ENCODE assay signal across 8 cellular contexts in the genomic region with DNA sequence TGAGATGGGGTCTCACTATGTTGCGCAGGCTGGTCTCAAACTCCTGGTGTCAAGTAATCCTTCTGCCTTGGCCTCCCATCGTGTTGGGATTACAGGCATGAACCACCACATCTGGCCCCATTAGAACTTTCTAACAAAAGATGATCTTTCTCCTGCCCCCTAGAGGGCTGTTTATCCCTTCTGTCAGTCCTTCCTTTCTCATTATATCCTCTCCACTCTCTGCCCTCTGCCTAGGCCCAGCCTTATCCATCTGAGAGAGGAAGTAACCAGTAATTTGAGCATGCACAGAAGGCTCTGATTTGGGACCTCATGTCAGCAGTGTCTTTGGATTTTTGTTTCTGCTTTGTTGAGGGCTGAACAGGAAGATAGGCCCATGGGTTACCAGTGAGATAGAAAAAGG. TPM values are rescaled to one million over a fixed set of nuclear protein-coding genes. Genes with fewer than 3 reads are reported as not detected.
DNase-seq lines count a peak whose midpoint lies in the region; ATAC-seq, FAIRE-seq and TF ChIP-seq lines count a peak whose summit lies in the region.

No MANE protein-coding gene starts in this region.

- H3K36me3 Mint-ChIP-seq in activated CD4-positive, alpha-beta memory T cell treated with anti-CD3 and anti-CD28 coated beads, Interleukin-2, amount 10 ng/mL, durations not matched to agents 7 days and 5 days (ENCODE audit: low read depth), result peaks cover 8% of the 10 kb centered on the region

- H3K4ac ChIP-seq in H1 (replicated peaks; ENCODE audit: insufficient read length, low read depth, low read length), result no peak overlapping the region

- H3K9ac ChIP-seq in H1 (replicated peaks in 1 of 4; ENCODE audit: extremely low read depth in 1 of 4, low read depth in 3 of 4, low read length in 3 of 4), result no peak overlapping the region; a peak in 1 of 7 replicates

- no peak for TF ChIP-seq POLR2A in H1 (IDR thresholded peaks at IDR 0.05; ENCODE audit: control extremely low read depth in 1 of 2, low read depth in 2 of 2, low read length in 2 of 2)

- no peaks in the 10 kb centered on the region for H3K27me3 ChIP-seq in cardiac muscle cell
- H3K27me3 ChIP-seq in heart right ventricle, result no peaks in the 10 kb centered on the region
- H3K27me3 ChIP-seq in H1 (replicated peaks in 1 of 4; ENCODE audit: control insufficient read depth in 3 of 4, extremely low read depth in 1 of 4, insufficient read depth in 3 of 4, low read length in 3 of 4), result peaks cover 7 to 13% (median 11%) of the 10 kb centered on the region in 4 experiments
- no peaks in the 10 kb centered on the region for H3K27me3 ChIP-seq in dorsolateral prefrontal cortex

- WGBS in heart right ventricle, 2 donors, result 80 to 83% methylated on average over 2 of the region's 2 CpGs
- 79% methylated on average over 2 of the region's 2 CpGs; no CpG with 5 or more reads in 1 of the 2 experiments for WGBS in H1 (ENCODE audit: extremely low coverage in 1 of 2, insufficient coverage in 1 of 2, insufficient read length in 1 of 2, insufficient replicate concordance in 2 of 2, low coverage in 1 of 2, low lambda C conversion rate in 2 of 2, missing lambda C conversion rate in 1 of 2), 2 experiments

- H3K79me2 ChIP-seq in H1 (ENCODE audit: control insufficient read depth in 1 of 2, insufficient read depth in 2 of 2, low read length in 2 of 2), result peaks cover 0 to 1% of the 10 kb centered on the region in 2 experiments; a peak in 2 of 4 replicates

- H3K27me3 Mint-ChIP-seq in activated CD4-positive, alpha-beta memory T cell treated with anti-CD3 and anti-CD28 coated beads, Interleukin-2, amount 10 ng/mL, durations not matched to agents 7 days and 5 days, result peaks cover 2% of the 10 kb centered on the region

- H3K4me1 Mint-ChIP-seq in activated CD4-positive, alpha-beta memory T cell treated with anti-CD3 and anti-CD28 coated beads, Interleukin-2, amount 10 ng/mL, durations not matched to agents 7 days and 5 days, result peaks cover 8% of the 10 kb centered on the region

- H2BK20ac ChIP-seq in H1 (ENCODE audit: low read length), result no peak overlapping the region

- no peak overlapping the region for H3K18ac ChIP-seq in H1 (ENCODE audit: extremely low read depth, low read length)

- intact Hi-C loops in heart right ventricle (cut with DNase I) (loop anchor here in 5 of 10 donors (5.0 to 10.0 kb wide), 2 partner anchors 246 to 249 kb away; no protein-coding TSS in a partner anchor), dorsolateral prefrontal cortex (cut with DNase I) (loop anchor here (5.0 to 10.0 kb wide), 6 partner anchors 34 to 336 kb away; partner anchors contain the start of genes CLTC (in 1 of the 2), GDPD1 (in 1 of the 2), PTRH2 (in 1 of the 2) and VMP1 (in 1 of the 2))

- H2AK5ac ChIP-seq in H1 (ENCODE audit: low read depth, low read length), result no peak overlapping the region

- H3K23me2 ChIP-seq in H1 (ENCODE audit: low read depth, low read length), result 0 out of 2 replicates have a peak, but pooled peaks cover under 1% of the 10 kb centered on the region

- no peaks in the 10 kb centered on the region for H4K20me1 ChIP-seq in H1 (replicated peaks in 1 of 2; ENCODE audit: control insufficient read depth in 1 of 2, insufficient read depth in 2 of 2, low read length in 2 of 2)

- FAIRE-seq in H1 (lab: Jason Lieb, UNC) (no peak), urothelium cell line (lab: Jason Lieb, UNC) (no peak)

- H3K4me3 Mint-ChIP-seq in activated CD4-positive, alpha-beta memory T cell treated with anti-CD3 and anti-CD28 coated beads, Interleukin-2, amount 10 ng/mL, durations not matched to agents 7 days and 5 days, result no peak overlapping the region

- no peak for ATAC-seq in heart right ventricle
- ATAC-seq in GM18498 (IDR thresholded peaks at IDR 0.05; ENCODE audit: unreplicated experiment), result no peak

- CTCF ChIA-PET in H1 (lab: Charles Lee; ENCODE audit: partially characterized antibody), result interaction anchor here (0.6 to 4.0 kb wide), 7 partner anchors 11 to 1029 kb away, joined by 3 to 31 read pairs (median 5); no protein-coding TSS in a partner anchor
- CTCF ChIA-PET in activated CD4-positive, alpha-beta memory T cell treated with anti-CD3 and anti-CD28 coated beads, Interleukin-2, amount 10 ng/mL, durations not matched to agents 7 days and 5 days (lab: Charles Lee), result interaction anchor here (0.7 to 1.2 kb wide), 3 partner anchors 38 to 341 kb away, joined by 3 to 5 read pairs (median 3); partner anchors contain the start of gene GDPD1

- H3K4me3 ChIP-seq in cardiac muscle cell, result no peak overlapping the region
- no peak overlapping the region for H3K4me3 ChIP-seq in heart right ventricle
- H3K4me3 ChIP-seq in H1 (ENCODE audit: extremely low read depth in 1 of 4, insufficient read depth in 2 of 4, low read depth in 3 of 4, low read length in 4 of 4), result no peak overlapping the region
- no peak overlapping the region for H3K4me3 ChIP-seq in dorsolateral prefrontal cortex

- H3K27ac Mint-ChIP-seq in activated CD4-positive, alpha-beta memory T cell treated with anti-CD3 and anti-CD28 coated beads, Interleukin-2, amount 10 ng/mL, durations not matched to agents 7 days and 5 days, result no peak overlapping the region

- no peak overlapping the region for H2BK12ac ChIP-seq in H1 (ENCODE audit: low read depth, low read length)

- H3K14ac ChIP-seq in H1 (ENCODE audit: insufficient read length), result no peak overlapping the region

- no peak overlapping the region for H3K23ac ChIP-seq in H1 (ENCODE audit: insufficient read length)

- no peak overlapping the region for H3K27ac ChIP-seq in cardiac muscle cell
- H3K27ac ChIP-seq in heart right ventricle, result no peak overlapping the region
- no peak overlapping the region for H3K27ac ChIP-seq in H1 (ENCODE audit: low read depth, low read length)
- no peak overlapping the region for H3K27ac ChIP-seq in dorsolateral prefrontal cortex

- H4K5ac ChIP-seq in H1 (ENCODE audit: insufficient read length, low read depth, low read length), result no peak overlapping the region

- H4K91ac ChIP-seq in H1 (replicated peaks; ENCODE audit: insufficient read length, low read length), result no peak overlapping the region

- H2BK15ac ChIP-seq in H1 (ENCODE audit: low read length), result no peak overlapping the region

- H4K8ac ChIP-seq in H1 (ENCODE audit: extremely low read depth, insufficient read depth, low read length), result no peak overlapping the region

- H2BK120ac ChIP-seq in H1 (replicated peaks; ENCODE audit: low read depth, low read length), result no peak overlapping the region

- no peak overlapping the region for H2BK5ac ChIP-seq in H1 (ENCODE audit: low read depth, low read length)

- peak overlapping the region; percentile 75; the same call in 1 of the 2 replicates for H2AFZ ChIP-seq in H1 (ENCODE audit: low read length)

- H3K9me3 ChIP-seq in cardiac muscle cell (ENCODE audit: low read depth), result no peaks in the 10 kb centered on the region
- H3K9me3 ChIP-seq in heart right ventricle, result no peaks in the 10 kb centered on the region
- peaks cover 7 to 11% of the 10 kb centered on the region in 2 experiments for H3K9me3 ChIP-seq in H1 (ENCODE audit: insufficient read depth in 2 of 2, low read depth in 1 of 2, low read length in 1 of 2)

- H3K9me3 Mint-ChIP-seq in activated CD4-positive, alpha-beta memory T cell treated with anti-CD3 and anti-CD28 coated beads, Interleukin-2, amount 10 ng/mL, durations not matched to agents 7 days and 5 days, result peaks cover 6% of the 10 kb centered on the region

- no peak for TF ChIP-seq EP300 in H1 (IDR thresholded peaks at IDR 0.05; ENCODE audit: borderline replicate concordance in 1 of 2, low read depth in 2 of 2, low read length in 2 of 2)

- peak; percentile 5 to 41 for DNase-seq in cardiac muscle cell (ENCODE audit: low read depth in 1 of 2, low spot score in 1 of 2)
- no peak for DNase-seq in heart right ventricle
- DNase-seq in NCI-H524 treated with DMSO at 0.1 percent for 48 hours (lab: John Stamatoyannopoulos, UW), result peak; percentile 58
- DNase-seq in H1 (ENCODE audit: low read depth in 1 of 2, low spot score in 2 of 2), result no peak
- DNase-seq in urothelium cell line (ENCODE audit: low spot score), result peak; percentile 57
- no peak for DNase-seq in activated CD4-positive, alpha-beta memory T cell treated with anti-CD3 and anti-CD28 coated beads, Interleukin-2, amount 10 ng/mL, durations not matched to agents 7 days and 5 days
- no peak for DNase-seq in dorsolateral prefrontal cortex

- H3K4me2 ChIP-seq in H1 (ENCODE audit: insufficient read depth in 1 of 2, low read depth in 2 of 2, low read length in 2 of 2), result no peak overlapping the region

- no peaks in the 10 kb centered on the region for H3K36me3 ChIP-seq in cardiac muscle cell
- H3K36me3 ChIP-seq in heart right ventricle, result no peaks in the 10 kb centered on the region
- peaks cover 0 to 6% (median 0%) of the 10 kb centered on the region in 4 experiments; a peak in 2 of 8 replicates for H3K36me3 ChIP-seq in H1 (ENCODE audit: control insufficient read depth in 2 of 4, insufficient read depth in 4 of 4, low read length in 3 of 4)

- TF ChIP-seq CTCF in cardiac muscle cell (IDR thresholded peaks at IDR 0.05; ENCODE audit: low read depth, low read length), result peak; percentile 44
- TF ChIP-seq CTCF in heart right ventricle (IDR thresholded peaks at IDR 0.05), result peak in 3 of 9 donors; percentile 19 to 33 (median 23)
- peak in 2 of 3 experiments; percentile 20 to 55; a peak in 2 of 4 replicates for TF ChIP-seq CTCF in H1 (IDR thresholded peaks at IDR 0.05; ENCODE audit: control extremely low read depth in 1 of 3, insufficient read depth in 1 of 3, low read depth in 1 of 3, low read length in 3 of 3)
- peak in 16 of 56 donors; percentile 11 to 26 (median 20) for TF ChIP-seq CTCF in dorsolateral prefrontal cortex (IDR thresholded peaks at IDR 0.05 in 54 of 56, conservative IDR thresholded peaks at IDR 0.05 in 2 of 56; ENCODE audit: low read depth in 1 of 56, partially characterized antibody in 56 of 56)

- H3K4me1 ChIP-seq in cardiac muscle cell (ENCODE audit: low read depth) (no peaks in the 10 kb centered on the region), heart right ventricle (peaks cover 0 to 11% (median 5%) of the 10 kb centered on the region in 9 donors), H1 (replicated peaks in 1 of 4; ENCODE audit: control insufficient read depth in 3 of 4, insufficient read depth in 4 of 4, low read length in 3 of 4) (no peaks in the 10 kb centered on the region)

- H3K79me1 ChIP-seq in H1 (ENCODE audit: low read depth, low read length), result no peaks in the 10 kb centered on the region

- no peak overlapping the region for H3K56ac ChIP-seq in H1 (replicated peaks; ENCODE audit: insufficient read length, low read depth, low read length)

- POLR2A ChIA-PET in H1 (lab: Charles Lee; ENCODE audit: partially characterized antibody), result no interaction called here
- POLR2A ChIA-PET in activated CD4-positive, alpha-beta memory T cell treated with anti-CD3 and anti-CD28 coated beads, Interleukin-2, amount 10 ng/mL, durations not matched to agents 7 days and 5 days (lab: Charles Lee), result no interaction called here

- TF ChIP-seq RAD21 in H1 (IDR thresholded peaks at IDR 0.05 in 1 of 2, conservative IDR thresholded peaks at IDR 0.05 in 1 of 2; ENCODE audit: low read depth in 2 of 2, low read length in 2 of 2), result peak in 1 of 2 experiments; percentile 15; a peak in 2 of 4 replicates

RNA-seq across cellular contexts. Expression of gene DHX40, which starts 4.4 kb away (rescaled TPM):
- 53.0 and 62.6 TPM in 2 replicates for total RNA-seq in cardiac muscle cell
- 30.2 and 35.4 TPM in 2 replicates for polyA plus RNA-seq in cardiac muscle cell
- total RNA-seq in heart right ventricle, result 10 to 100 TPM; 14.2 to 22.9 (median 20.7) TPM
- 10 to 100 TPM in 1 of 2 donors, 1 to 10 TPM in 1; 6.9 to 10.0 TPM for polyA plus RNA-seq in heart right ventricle
- 28.3 and 28.5 TPM in 2 replicates for total RNA-seq in H1 (2021; fragmentation: NEBNext Ultra II Directional; extraction: Animal tissue kit (Norgen Biotek cat#: 25700))
- 7.5 and 13.5 TPM in 2 replicates for polyA plus RNA-seq in H1 (2011; rRNA removed)
- 16.4 TPM for polyA plus RNA-seq in H1 (2011; cell fraction: cytosol; rRNA removed)
- polyA plus RNA-seq in H1 (2011; cell fraction: nucleus; rRNA removed), result 6.0 TPM
- polyA plus RNA-seq in H1 (2012, experiment 1 of 2), result 19.5 to 27.7 TPM (median 20.9 TPM) in 4 replicates
- polyA plus RNA-seq in H1 (2012, experiment 2 of 2), result 1.3 TPM
- polyA plus RNA-seq in H1 (2013, experiment 1 of 2), result 14.8 TPM
- 14.9 TPM for polyA plus RNA-seq in H1 (2013, experiment 2 of 2)
- polyA minus RNA-seq in H1 (2011; rRNA and poly(A)+ RNA removed), result 22.8 and 29.6 TPM in 2 replicates
- polyA minus RNA-seq in H1 (2011; cell fraction: cytosol; rRNA and poly(A)+ RNA removed), result 25.8 TPM
- polyA minus RNA-seq in H1 (2011; cell fraction: nucleus; rRNA and poly(A)+ RNA removed), result 23.5 TPM
- 10 to 100 TPM; 20.0 to 24.4 TPM for total RNA-seq in activated CD4-positive, alpha-beta memory T cell treated with anti-CD3 and anti-CD28 coated beads, Interleukin-2, amount 10 ng/mL, durations not matched to agents 7 days and 5 days
- total RNA-seq in dorsolateral prefrontal cortex, result 10 to 100 TPM; 19.1 to 37.5 (median 26.3) TPM

RNA-seq across cellular contexts. Expression of gene CLTC, which starts 58.7 kb away (rescaled TPM):
- total RNA-seq in cardiac muscle cell (275 and 286 TPM in 2 replicates), heart right ventricle (100 to 1,000 TPM; 138 to 196 (median 173) TPM), dorsolateral prefrontal cortex (100 to 1,000 TPM; 248 to 525 (median 428) TPM)
- polyA plus RNA-seq in cardiac muscle cell (168 and 172 TPM in 2 replicates), heart right ventricle (100 to 1,000 TPM in 1 of 2 donors, 10 to 100 TPM in 1; 42.5 to 140 TPM), H1 (2011; rRNA removed) (93.0 and 175 TPM in 2 replicates)
- 279 and 283 TPM in 2 replicates for total RNA-seq in H1 (2021; fragmentation: NEBNext Ultra II Directional; extraction: Animal tissue kit (Norgen Biotek cat#: 25700))
- 139 TPM for polyA plus RNA-seq in H1 (2011; cell fraction: cytosol; rRNA removed)
- 116 TPM for polyA plus RNA-seq in H1 (2011; cell fraction: nucleus; rRNA removed)
- polyA plus RNA-seq in H1 (2012, experiment 1 of 2), result 144 to 233 TPM (median 173 TPM) in 4 replicates
- 7.7 TPM for polyA plus RNA-seq in H1 (2012, experiment 2 of 2)
- polyA plus RNA-seq in H1 (2013, experiment 1 of 2), result 121 TPM
- 109 TPM for polyA plus RNA-seq in H1 (2013, experiment 2 of 2)
- polyA minus RNA-seq in H1 (2011; rRNA and poly(A)+ RNA removed), result 499 and 773 TPM in 2 replicates
- 240 TPM for polyA minus RNA-seq in H1 (2011; cell fraction: cytosol; rRNA and poly(A)+ RNA removed)
- polyA minus RNA-seq in H1 (2011; cell fraction: nucleus; rRNA and poly(A)+ RNA removed), result 257 TPM
- total RNA-seq in activated CD4-positive, alpha-beta memory T cell treated with anti-CD3 and anti-CD28 coated beads, Interleukin-2, amount 10 ng/mL, durations not matched to agents 7 days and 5 days, result 100 to 1,000 TPM; 156 to 163 TPM

Comparison
In these comparisons a context has a peak if more than half of its experiments do, and no peak if none do; other contexts are left out.
1. DNase-seq: peak in cardiac muscle cell (2 of 2), NCI-H524 treated with DMSO at 0.1 percent for 48 hours (single experiment) and urothelium cell line (single experiment); none in heart right ventricle (0 of 2), H1 (0 of 2), activated CD4-positive, alpha-beta memory T cell treated with anti-CD3 and anti-CD28 coated beads, Interleukin-2, amount 10 ng/mL, durations not matched to agents 7 days and 5 days (single experiment) and dorsolateral prefrontal cortex (0 of 10).